9 cellular contexts compared by ENCODE assay signal in the genomic region with DNA sequence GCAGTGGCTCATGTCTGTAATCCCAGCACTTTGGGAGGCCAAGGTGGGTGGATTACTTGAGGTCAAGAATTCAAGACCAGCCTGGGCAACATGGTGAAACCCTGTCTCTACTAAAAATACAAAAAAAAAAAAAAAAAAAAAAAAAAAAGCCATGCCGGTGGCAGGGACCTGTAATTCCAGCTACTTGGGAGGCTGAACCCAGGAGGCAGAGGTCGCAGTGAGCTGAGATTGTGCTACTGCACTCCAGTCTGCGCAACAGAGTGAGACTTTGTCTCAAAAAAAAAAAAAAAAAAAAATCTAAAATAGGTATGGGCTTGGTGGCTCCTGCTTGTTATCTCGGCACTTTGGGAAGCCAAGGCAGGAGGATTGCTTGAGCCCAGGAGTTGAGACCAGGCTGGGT. TPM values are rescaled to one million over a fixed set of nuclear protein-coding genes. Genes with fewer than 3 reads are reported as not detected.
"Had no signal": no experiment of that assay in that cellular context is flagged by ENCODE, and none has a peak within 500 bp of the region (broad histone marks: within the 10 kb centered on the region; RNA-seq: fewer than 3 reads in every experiment).

No MANE protein-coding gene starts in this region.

RNA-seq across cellular contexts. Expression of gene SMIM33, which starts 8.9 kb away (rescaled TPM):
- total RNA-seq: HepG2, HT1080, IMR-90, MCF 10A, NCI-H460, PC-9, Right ventricle myocardium superior, RPMI7951, SJSA1 had no signal
- polyA plus RNA-seq: HepG2, IMR-90 had no signal

RNA-seq across cellular contexts. Expression of gene ECSCR, which starts 17.2 kb away (rescaled TPM):
- total RNA-seq: HepG2, MCF 10A, NCI-H460, PC-9 had no signal
